Comparison of ENCODE assay signal across 1 cellular context in the genomic region with DNA sequence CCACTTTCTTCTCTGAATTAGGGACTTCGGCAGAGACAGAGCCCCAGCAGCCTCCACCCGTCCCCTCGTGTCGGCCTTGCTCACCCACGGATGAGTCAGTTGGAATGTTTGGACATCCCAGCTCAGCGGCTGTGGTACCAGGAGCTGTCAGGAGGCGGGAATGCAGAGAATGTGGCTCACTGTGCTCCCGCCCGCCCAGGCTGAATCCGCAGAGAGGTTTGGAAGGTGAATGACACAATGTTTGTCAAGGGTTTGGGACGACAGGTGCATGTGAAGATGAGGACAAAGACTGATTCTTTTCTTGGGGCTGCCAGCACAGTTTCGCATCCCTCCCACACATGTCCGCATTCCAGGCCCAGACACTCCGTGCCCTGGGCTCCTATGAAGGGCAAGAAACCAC.
TF ChIP-seq lines count a peak whose summit lies in the region.

No MANE protein-coding gene starts in this region.

TF ChIP-seq in HepG2, 621 proteins besides CTCF, POLR2A, EP300 and RAD21 (continued from another document and continues in another):
- TF ChIP-seq, protein P1, sequence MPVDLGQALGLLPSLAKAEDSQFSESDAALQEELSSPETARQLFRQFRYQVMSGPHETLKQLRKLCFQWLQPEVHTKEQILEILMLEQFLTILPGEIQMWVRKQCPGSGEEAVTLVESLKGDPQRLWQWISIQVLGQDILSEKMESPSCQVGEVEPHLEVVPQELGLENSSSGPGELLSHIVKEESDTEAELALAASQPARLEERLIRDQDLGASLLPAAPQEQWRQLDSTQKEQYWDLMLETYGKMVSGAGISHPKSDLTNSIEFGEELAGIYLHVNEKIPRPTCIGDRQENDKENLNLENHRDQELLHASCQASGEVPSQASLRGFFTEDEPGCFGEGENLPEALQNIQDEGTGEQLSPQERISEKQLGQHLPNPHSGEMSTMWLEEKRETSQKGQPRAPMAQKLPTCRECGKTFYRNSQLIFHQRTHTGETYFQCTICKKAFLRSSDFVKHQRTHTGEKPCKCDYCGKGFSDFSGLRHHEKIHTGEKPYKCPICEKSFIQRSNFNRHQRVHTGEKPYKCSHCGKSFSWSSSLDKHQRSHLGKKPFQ (CRISPR knock-in tag; IDR thresholded peaks at IDR 0.05; ENCODE audit: insufficient replicate concordance): no peak
- no peak for TF ChIP-seq ATF1 (CRISPR knock-in tag; IDR thresholded peaks at IDR 0.05)
- TF ChIP-seq PHF8 (CRISPR knock-in tag; IDR thresholded peaks at IDR 0.05): no peak
- TF ChIP-seq CREB1 (IDR thresholded peaks at IDR 0.05): no peak
- no peak for TF ChIP-seq CREB1 (CRISPR knock-in tag; IDR thresholded peaks at IDR 0.05)
- TF ChIP-seq CHCHD3 (CRISPR knock-in tag; IDR thresholded peaks at IDR 0.05): no peak
- TF ChIP-seq RAD51 (IDR thresholded peaks at IDR 0.05; ENCODE audit: borderline replicate concordance): no peak
- TF ChIP-seq TCF7L2 (IDR thresholded peaks at IDR 0.05; ENCODE audit: low read depth, low read length): no peak
- no peak for TF ChIP-seq ZNF589 (CRISPR knock-in tag; conservative IDR thresholded peaks at IDR 0.05)
- 0 out of 2 replicates have a peak, but pooled peaks have one; percentile 43 for TF ChIP-seq DPF2 (CRISPR knock-in tag; IDR thresholded peaks at IDR 0.05; ENCODE audit: borderline replicate concordance, low read depth)
- peak; percentile 59; the same call in 1 of the 2 replicates for TF ChIP-seq RARA (CRISPR knock-in tag; IDR thresholded peaks at IDR 0.05)
- TF ChIP-seq, protein P2, sequence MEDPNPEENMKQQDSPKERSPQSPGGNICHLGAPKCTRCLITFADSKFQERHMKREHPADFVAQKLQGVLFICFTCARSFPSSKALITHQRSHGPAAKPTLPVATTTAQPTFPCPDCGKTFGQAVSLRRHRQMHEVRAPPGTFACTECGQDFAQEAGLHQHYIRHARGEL (CRISPR knock-in tag; IDR thresholded peaks at IDR 0.05): no peak
- no peak for TF ChIP-seq PAF1 (CRISPR knock-in tag; IDR thresholded peaks at IDR 0.05)
- TF ChIP-seq ZEB1 (IDR thresholded peaks at IDR 0.05; ENCODE audit: insufficient replicate concordance, low read depth): peak; percentile 88
- no peak for TF ChIP-seq ZNF10 (CRISPR knock-in tag; IDR thresholded peaks at IDR 0.05; ENCODE audit: borderline replicate concordance, low read depth)
- TF ChIP-seq, protein P3, sequence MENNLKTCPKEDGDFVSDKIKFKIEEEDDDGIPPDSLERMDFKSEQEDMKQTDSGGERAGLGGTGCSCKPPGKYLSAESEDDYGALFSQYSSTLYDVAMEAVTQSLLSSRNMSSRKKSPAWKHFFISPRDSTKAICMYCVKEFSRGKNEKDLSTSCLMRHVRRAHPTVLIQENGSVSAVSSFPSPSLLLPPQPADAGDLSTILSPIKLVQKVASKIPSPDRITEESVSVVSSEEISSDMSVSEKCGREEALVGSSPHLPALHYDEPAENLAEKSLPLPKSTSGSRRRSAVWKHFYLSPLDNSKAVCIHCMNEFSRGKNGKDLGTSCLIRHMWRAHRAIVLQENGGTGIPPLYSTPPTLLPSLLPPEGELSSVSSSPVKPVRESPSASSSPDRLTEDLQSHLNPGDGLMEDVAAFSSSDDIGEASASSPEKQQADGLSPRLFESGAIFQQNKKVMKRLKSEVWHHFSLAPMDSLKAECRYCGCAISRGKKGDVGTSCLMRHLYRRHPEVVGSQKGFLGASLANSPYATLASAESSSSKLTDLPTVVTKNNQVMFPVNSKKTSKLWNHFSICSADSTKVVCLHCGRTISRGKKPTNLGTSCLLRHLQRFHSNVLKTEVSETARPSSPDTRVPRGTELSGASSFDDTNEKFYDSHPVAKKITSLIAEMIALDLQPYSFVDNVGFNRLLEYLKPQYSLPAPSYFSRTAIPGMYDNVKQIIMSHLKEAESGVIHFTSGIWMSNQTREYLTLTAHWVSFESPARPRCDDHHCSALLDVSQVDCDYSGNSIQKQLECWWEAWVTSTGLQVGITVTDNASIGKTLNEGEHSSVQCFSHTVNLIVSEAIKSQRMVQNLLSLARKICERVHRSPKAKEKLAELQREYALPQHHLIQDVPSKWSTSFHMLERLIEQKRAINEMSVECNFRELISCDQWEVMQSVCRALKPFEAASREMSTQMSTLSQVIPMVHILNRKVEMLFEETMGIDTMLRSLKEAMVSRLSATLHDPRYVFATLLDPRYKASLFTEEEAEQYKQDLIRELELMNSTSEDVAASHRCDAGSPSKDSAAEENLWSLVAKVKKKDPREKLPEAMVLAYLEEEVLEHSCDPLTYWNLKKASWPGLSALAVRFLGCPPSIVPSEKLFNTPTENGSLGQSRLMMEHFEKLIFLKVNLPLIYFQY (CRISPR knock-in tag; IDR thresholded peaks at IDR 0.05; ENCODE audit: borderline replicate concordance): no peak
- TF ChIP-seq NPAS2 (CRISPR knock-in tag; IDR thresholded peaks at IDR 0.05; ENCODE audit: borderline replicate concordance): no peak
- TF ChIP-seq ZNF550 (CRISPR knock-in tag; IDR thresholded peaks at IDR 0.05; ENCODE audit: borderline replicate concordance): no peak
- TF ChIP-seq TGIF2 (CRISPR knock-in tag; IDR thresholded peaks at IDR 0.05): peak; percentile 52; the same call in 1 of the 2 replicates
- TF ChIP-seq, protein P4, sequence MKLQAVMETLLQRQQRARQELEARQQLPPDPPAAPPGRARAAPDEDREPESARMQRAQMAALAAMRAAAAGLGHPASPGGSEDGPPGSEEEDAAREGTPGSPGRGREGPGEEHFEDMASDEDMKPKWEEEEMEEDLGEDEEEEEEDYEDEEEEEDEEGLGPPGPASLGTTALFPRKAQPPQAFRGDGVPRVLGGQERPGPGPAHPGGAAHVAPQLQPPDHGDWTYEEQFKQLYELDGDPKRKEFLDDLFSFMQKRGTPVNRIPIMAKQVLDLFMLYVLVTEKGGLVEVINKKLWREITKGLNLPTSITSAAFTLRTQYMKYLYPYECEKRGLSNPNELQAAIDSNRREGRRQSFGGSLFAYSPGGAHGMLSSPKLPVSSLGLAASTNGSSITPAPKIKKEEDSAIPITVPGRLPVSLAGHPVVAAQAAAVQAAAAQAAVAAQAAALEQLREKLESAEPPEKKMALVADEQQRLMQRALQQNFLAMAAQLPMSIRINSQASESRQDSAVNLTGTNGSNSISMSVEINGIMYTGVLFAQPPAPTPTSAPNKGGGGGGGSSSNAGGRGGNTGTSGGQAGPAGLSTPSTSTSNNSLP (IDR thresholded peaks at IDR 0.05; ENCODE audit: low read depth, low read length): no peak
- no peak for TF ChIP-seq ZNF747 (CRISPR knock-in tag; IDR thresholded peaks at IDR 0.05; ENCODE audit: borderline replicate concordance)
- TF ChIP-seq CAMTA2 (CRISPR knock-in tag; IDR thresholded peaks at IDR 0.05; ENCODE audit: borderline replicate concordance): no peak
- TF ChIP-seq BRCA1 (CRISPR knock-in tag; IDR thresholded peaks at IDR 0.05): no peak
- TF ChIP-seq ZSCAN30 (CRISPR knock-in tag; IDR thresholded peaks at IDR 0.05): no peak
- TF ChIP-seq ZNF776 (CRISPR knock-in tag; IDR thresholded peaks at IDR 0.05): no peak
- no peak for TF ChIP-seq GATAD1 (CRISPR knock-in tag; IDR thresholded peaks at IDR 0.05)
- TF ChIP-seq, protein P5, sequence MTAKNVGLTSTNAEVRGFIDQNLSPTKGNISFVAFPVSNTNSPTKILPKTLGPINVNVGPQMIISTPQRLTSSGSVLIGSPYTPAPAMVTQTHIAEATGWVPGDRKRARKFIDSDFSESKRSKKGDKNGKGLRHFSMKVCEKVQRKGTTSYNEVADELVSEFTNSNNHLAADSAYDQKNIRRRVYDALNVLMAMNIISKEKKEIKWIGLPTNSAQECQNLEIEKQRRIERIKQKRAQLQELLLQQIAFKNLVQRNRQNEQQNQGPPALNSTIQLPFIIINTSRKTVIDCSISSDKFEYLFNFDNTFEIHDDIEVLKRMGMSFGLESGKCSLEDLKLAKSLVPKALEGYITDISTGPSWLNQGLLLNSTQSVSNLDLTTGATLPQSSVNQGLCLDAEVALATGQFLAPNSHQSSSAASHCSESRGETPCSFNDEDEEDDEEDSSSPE (CRISPR knock-in tag; IDR thresholded peaks at IDR 0.05): peak; percentile 66
- TF ChIP-seq, protein P6, sequence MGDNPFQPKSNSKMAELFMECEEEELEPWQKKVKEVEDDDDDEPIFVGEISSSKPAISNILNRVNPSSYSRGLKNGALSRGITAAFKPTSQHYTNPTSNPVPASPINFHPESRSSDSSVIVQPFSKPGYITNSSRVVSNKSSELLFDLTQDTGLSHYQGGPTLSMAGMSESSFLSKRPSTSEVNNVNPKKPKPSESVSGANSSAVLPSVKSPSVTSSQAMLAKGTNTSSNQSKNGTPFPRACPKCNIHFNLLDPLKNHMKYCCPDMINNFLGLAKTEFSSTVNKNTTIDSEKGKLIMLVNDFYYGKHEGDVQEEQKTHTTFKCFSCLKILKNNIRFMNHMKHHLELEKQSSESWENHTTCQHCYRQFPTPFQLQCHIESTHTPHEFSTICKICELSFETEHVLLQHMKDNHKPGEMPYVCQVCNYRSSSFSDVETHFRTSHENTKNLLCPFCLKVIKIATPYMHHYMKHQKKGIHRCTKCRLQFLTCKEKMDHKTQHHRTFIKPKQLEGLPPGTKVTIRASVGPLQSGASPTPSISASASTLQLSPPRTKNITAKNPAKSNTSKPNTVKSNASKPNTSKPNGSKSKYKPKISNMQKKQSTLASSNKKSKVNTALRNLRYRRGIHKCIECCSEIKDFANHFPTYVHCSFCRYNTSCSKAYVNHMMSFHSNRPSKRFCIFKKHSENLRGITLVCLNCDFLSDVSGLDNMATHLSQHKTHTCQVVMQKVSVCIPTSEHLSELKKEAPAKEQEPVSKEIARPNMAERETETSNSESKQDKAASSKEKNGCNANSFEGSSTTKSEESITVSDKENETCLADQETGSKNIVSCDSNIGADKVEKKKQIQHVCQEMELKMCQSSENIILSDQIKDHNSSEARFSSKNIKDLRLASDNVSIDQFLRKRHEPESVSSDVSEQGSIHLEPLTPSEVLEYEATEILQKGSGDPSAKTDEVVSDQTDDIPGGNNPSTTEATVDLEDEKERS (CRISPR knock-in tag; IDR thresholded peaks at IDR 0.05): no peak
- no peak for TF ChIP-seq MBD4 (IDR thresholded peaks at IDR 0.05; ENCODE audit: borderline replicate concordance, low read length)
- no peak for TF ChIP-seq POLR2G (IDR thresholded peaks at IDR 0.05; ENCODE audit: low read depth, low read length)
- no peak for TF ChIP-seq EED (CRISPR knock-in tag; IDR thresholded peaks at IDR 0.05)
- TF ChIP-seq ZNF251 (CRISPR knock-in tag; IDR thresholded peaks at IDR 0.05): no peak
- TF ChIP-seq, protein P7, sequence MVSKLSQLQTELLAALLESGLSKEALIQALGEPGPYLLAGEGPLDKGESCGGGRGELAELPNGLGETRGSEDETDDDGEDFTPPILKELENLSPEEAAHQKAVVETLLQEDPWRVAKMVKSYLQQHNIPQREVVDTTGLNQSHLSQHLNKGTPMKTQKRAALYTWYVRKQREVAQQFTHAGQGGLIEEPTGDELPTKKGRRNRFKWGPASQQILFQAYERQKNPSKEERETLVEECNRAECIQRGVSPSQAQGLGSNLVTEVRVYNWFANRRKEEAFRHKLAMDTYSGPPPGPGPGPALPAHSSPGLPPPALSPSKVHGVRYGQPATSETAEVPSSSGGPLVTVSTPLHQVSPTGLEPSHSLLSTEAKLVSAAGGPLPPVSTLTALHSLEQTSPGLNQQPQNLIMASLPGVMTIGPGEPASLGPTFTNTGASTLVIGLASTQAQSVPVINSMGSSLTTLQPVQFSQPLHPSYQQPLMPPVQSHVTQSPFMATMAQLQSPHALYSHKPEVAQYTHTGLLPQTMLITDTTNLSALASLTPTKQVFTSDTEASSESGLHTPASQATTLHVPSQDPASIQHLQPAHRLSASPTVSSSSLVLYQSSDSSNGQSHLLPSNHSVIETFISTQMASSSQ (IDR thresholded peaks at IDR 0.05; ENCODE audit: low read depth): no peak
- TF ChIP-seq, protein P7 (CRISPR knock-in tag; IDR thresholded peaks at IDR 0.05; ENCODE audit: borderline replicate concordance): no peak; the same call in 1 of the 2 replicates
- TF ChIP-seq, protein P8, sequence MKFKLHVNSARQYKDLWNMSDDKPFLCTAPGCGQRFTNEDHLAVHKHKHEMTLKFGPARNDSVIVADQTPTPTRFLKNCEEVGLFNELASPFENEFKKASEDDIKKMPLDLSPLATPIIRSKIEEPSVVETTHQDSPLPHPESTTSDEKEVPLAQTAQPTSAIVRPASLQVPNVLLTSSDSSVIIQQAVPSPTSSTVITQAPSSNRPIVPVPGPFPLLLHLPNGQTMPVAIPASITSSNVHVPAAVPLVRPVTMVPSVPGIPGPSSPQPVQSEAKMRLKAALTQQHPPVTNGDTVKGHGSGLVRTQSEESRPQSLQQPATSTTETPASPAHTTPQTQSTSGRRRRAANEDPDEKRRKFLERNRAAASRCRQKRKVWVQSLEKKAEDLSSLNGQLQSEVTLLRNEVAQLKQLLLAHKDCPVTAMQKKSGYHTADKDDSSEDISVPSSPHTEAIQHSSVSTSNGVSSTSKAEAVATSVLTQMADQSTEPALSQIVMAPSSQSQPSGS (CRISPR knock-in tag; IDR thresholded peaks at IDR 0.05): 0 out of 2 replicates have a peak, but pooled peaks have one; percentile 39
- TF ChIP-seq, protein P9, sequence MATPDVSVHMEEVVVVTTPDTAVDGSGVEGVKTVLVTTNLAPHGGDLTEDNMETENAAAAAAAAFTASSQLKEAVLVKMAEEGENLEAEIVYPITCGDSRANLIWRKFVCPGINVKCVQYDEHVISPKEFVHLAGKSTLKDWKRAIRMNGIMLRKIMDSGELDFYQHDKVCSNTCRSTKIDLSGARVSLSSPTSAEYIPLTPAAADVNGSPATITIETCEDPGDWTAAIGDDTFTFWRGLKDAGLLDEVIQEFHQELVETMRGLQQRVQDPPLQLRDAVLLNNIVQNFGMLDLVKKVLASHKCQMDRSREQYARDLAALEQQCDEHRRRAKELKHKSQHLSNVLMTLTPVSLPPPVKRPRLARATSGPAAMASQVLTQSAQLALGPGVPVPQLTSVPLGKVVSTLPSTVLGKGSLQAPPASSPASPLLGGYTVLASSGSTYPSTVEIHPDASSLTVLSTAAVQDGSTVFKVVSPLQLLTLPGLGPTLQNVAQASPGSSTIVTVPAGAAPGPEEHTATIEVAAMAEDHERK (CRISPR knock-in tag; IDR thresholded peaks at IDR 0.05; ENCODE audit: low read depth): no peak
